1 cellular context compared by ENCODE assay signal in genomic region chr1:202238914-202239313, GRCh38.
TF ChIP-seq lines count a peak whose summit lies in the region.

No MANE protein-coding gene starts in this region.

TF ChIP-seq in K562, 482 proteins besides CTCF, POLR2A, EP300 and RAD21 (continued from another document):
- peak; percentile 47 to 88 (median 73) for TF ChIP-seq YY1 (IDR thresholded peaks at IDR 0.05; ENCODE audit: borderline replicate concordance in 1 of 3, control insufficient read depth in 1 of 3, extremely low read depth in 1 of 3, insufficient read depth in 3 of 3, insufficient read length in 1 of 3, insufficient replicate concordance in 2 of 3, low read depth in 1 of 3, low read length in 2 of 3)
- peak; percentile 21; the same call in 1 of the 2 replicates for TF ChIP-seq TEAD4 (IDR thresholded peaks at IDR 0.05; ENCODE audit: low read length)
- no peak for TF ChIP-seq TEAD4 (CRISPR knock-in tag; IDR thresholded peaks at IDR 0.05; ENCODE audit: borderline replicate concordance)
